Comparison of ENCODE assay signal across 1 cellular context in genomic region chr1:220271706-220272046, GRCh38.
A peak's percentile ranks its signal among the peaks of the same experiment; 100 is the strongest.
TF ChIP-seq lines count a peak whose summit lies in the region.

No MANE protein-coding gene starts in this region.

TF ChIP-seq in K562, 482 proteins besides CTCF, POLR2A, EP300 and RAD21 (continued from another document and continues in another):
- TF ChIP-seq ZNF277 (CRISPR knock-in tag; IDR thresholded peaks at IDR 0.05; ENCODE audit: borderline replicate concordance) (no peak), THAP7 (CRISPR knock-in tag; IDR thresholded peaks at IDR 0.05) (no peak), MGA (IDR thresholded peaks at IDR 0.05) (no peak), TRIM28 (IDR thresholded peaks at IDR 0.05) (no peak), TAL1 (IDR thresholded peaks at IDR 0.05) (no peak), CBX5 (IDR thresholded peaks at IDR 0.05; ENCODE audit: borderline replicate concordance, low read depth) (no peak), E2F5 (CRISPR knock-in tag; IDR thresholded peaks at IDR 0.05) (no peak), CBFA2T2 (conservative IDR thresholded peaks at IDR 0.05) (no peak), MEF2D (tag; conservative IDR thresholded peaks at IDR 0.05; ENCODE audit: low read depth) (no peak), ZBTB2 (IDR thresholded peaks at IDR 0.05) (no peak), SLC30A9 (CRISPR knock-in tag; IDR thresholded peaks at IDR 0.05) (no peak), IRF1 (CRISPR knock-in tag; IDR thresholded peaks at IDR 0.05; ENCODE audit: borderline replicate concordance) (no peak), MAFK (IDR thresholded peaks at IDR 0.05; ENCODE audit: low read length) (no peak), ID3 (CRISPR knock-in tag; IDR thresholded peaks at IDR 0.05) (no peak), ID3 (tag; IDR thresholded peaks at IDR 0.05) (no peak), PREB (CRISPR knock-in tag; IDR thresholded peaks at IDR 0.05) (0 out of 2 replicates have a peak, but pooled peaks have one; percentile 22), ZNF695 (CRISPR knock-in tag; IDR thresholded peaks at IDR 0.05) (no peak), XRCC5 (IDR thresholded peaks at IDR 0.05; ENCODE audit: low read depth, low read length) (no peak), GATAD2A (IDR thresholded peaks at IDR 0.05) (no peak), ZFP1 (CRISPR knock-in tag; IDR thresholded peaks at IDR 0.05) (no peak), NKRF (IDR thresholded peaks at IDR 0.05; ENCODE audit: borderline replicate concordance) (no peak), PTBP1 (IDR thresholded peaks at IDR 0.05; ENCODE audit: low read depth, low read length) (0 out of 2 replicates have a peak, but pooled peaks have one; percentile 50), POLR2AphosphoS2 (IDR thresholded peaks at IDR 0.05; ENCODE audit: low read length) (no peak), RERE (CRISPR knock-in tag; IDR thresholded peaks at IDR 0.05; ENCODE audit: borderline replicate concordance) (0 out of 2 replicates have a peak, but pooled peaks have one; percentile 92), FOXK2 (conservative IDR thresholded peaks at IDR 0.05 in 1 of 2, IDR thresholded peaks at IDR 0.05 in 1 of 2; ENCODE audit: low read depth in 2 of 2) (peak in 1 of 2 experiments; percentile 48; a peak in 1 of 4 replicates)
